Comparison of ENCODE assay signal across 9 cellular contexts in the genomic region with DNA sequence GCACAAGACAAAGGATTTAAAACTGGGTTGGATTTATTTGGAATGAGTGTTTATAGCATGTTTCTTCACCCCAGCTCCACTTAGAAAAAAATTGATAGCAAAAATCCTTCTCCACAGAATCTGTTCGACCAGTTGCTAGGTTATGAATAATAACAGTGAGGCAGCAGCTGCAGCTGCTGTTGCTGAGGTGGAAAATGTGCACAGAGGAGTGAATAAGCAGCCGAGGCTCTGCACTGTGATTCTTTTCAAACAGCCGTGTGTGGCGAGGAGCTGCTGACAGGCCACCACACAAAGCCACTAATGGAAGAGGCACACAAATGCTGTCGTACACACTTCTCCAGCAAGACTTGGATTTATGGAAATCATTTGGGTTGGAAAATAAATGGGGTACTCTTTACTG. TPM values are rescaled to one million over a fixed set of nuclear protein-coding genes. Genes with fewer than 3 reads are reported as not detected.
DNase-seq lines count a peak whose midpoint lies in the region; ATAC-seq and TF ChIP-seq lines count a peak whose summit lies in the region.
"Had no signal": no experiment of that assay in that cellular context is flagged by ENCODE, and none has a peak within 500 bp of the region (broad histone marks: within the 10 kb centered on the region; RNA-seq: fewer than 3 reads in every experiment).

No MANE protein-coding gene starts in this region.

- H3K36me3 Mint-ChIP-seq in activated T-cell treated with anti-CD3 and anti-CD28 coated beads, Interleukin-2, amount 50 U/mL, for 72 hours (ENCODE audit: insufficient read depth in 2 of 2): peaks cover 4 to 8% of the 10 kb centered on the region in 2 donors
- peaks cover 20% of the 10 kb centered on the region for H3K36me3 Mint-ChIP-seq in activated T-cell treated with anti-CD3 and anti-CD28 coated beads, Interleukin-2, amount 50 U/mL, for 4 hours (ENCODE audit: insufficient read depth)
- H3K36me3 Mint-ChIP-seq in Caco-2 (ENCODE audit: insufficient read depth, unreplicated experiment) (peaks cover 54% of the 10 kb centered on the region), MCF 10A (ENCODE audit: insufficient read depth, unreplicated experiment) (peaks cover 43% of the 10 kb centered on the region)

- peak in 1 of 2 donors; percentile 46 for ATAC-seq in activated T-cell treated with anti-CD3 and anti-CD28 coated beads, Interleukin-2, amount 50 U/mL, for 72 hours (replicated peaks in 1 of 2)
- no peak for ATAC-seq in activated T-cell treated with anti-CD3 and anti-CD28 coated beads, Interleukin-2, amount 50 U/mL, for 4 hours
- no peak for ATAC-seq in HG03025 (IDR thresholded peaks at IDR 0.05; ENCODE audit: low FRiP score, unreplicated experiment)

- H3K9me3 ChIP-seq in adipocyte (ENCODE audit: control insufficient read depth, low read length) (no peaks in the 10 kb centered on the region), transverse colon (no peaks in the 10 kb centered on the region), Caco-2 (no peaks in the 10 kb centered on the region)
- H3K9me3 ChIP-seq: BLaER1 had no signal

- H3K9me3 Mint-ChIP-seq in activated T-cell treated with anti-CD3 and anti-CD28 coated beads, Interleukin-2, amount 50 U/mL, for 72 hours: no peaks in the 10 kb centered on the region
- no peaks in the 10 kb centered on the region for H3K9me3 Mint-ChIP-seq in activated T-cell treated with anti-CD3 and anti-CD28 coated beads, Interleukin-2, amount 50 U/mL, for 4 hours
- H3K9me3 Mint-ChIP-seq in Caco-2 (ENCODE audit: unreplicated experiment) (no peaks in the 10 kb centered on the region), MCF 10A (ENCODE audit: unreplicated experiment) (no peaks in the 10 kb centered on the region)

- TF ChIP-seq POLR2A in transverse colon (IDR thresholded peaks at IDR 0.05): no peak

- no peak for DNase-seq in activated T-cell treated with anti-CD3 and anti-CD28 coated beads, Interleukin-2, amount 50 U/mL, for 72 hours
- no peak for DNase-seq in activated T-cell treated with anti-CD3 and anti-CD28 coated beads, Interleukin-2, amount 50 U/mL, for 4 hours
- DNase-seq in adipocyte (ENCODE audit: low read depth) (peak; percentile 74), transverse colon (no peak), Caco-2 (no peak), MCF 10A (ENCODE audit: unreplicated experiment) (no peak)

- POLR2A ChIA-PET in Caco-2 (lab: Charles Lee): no interaction called here
- POLR2A ChIA-PET in MCF 10A (lab: Yijun Ruan, JAX): interaction anchor here (0.6 to 1.9 kb wide), 5 partner anchors 10 to 317 kb away, joined by 3 to 6 read pairs (median 4); a partner anchor contains a TSS

- H3K4me1 ChIP-seq in adipocyte (ENCODE audit: control insufficient read depth, insufficient read depth, low read length): peaks cover 29% of the 10 kb centered on the region
- peaks cover 0 to 14% (median 8%) of the 10 kb centered on the region in 4 donors for H3K4me1 ChIP-seq in transverse colon
- H3K4me1 ChIP-seq in Caco-2: peaks cover 2% of the 10 kb centered on the region; the same call in 1 of the 2 replicates

- CTCF ChIA-PET in Caco-2 (lab: Charles Lee): no interaction called here
- CTCF ChIA-PET in MCF 10A (lab: Yijun Ruan, JAX): interaction anchor here (0.7 to 1.1 kb wide), 4 partner anchors 11 to 744 kb away, joined by 3 read pairs; no protein-coding TSS in a partner anchor

- H3K4me3 Mint-ChIP-seq in activated T-cell treated with anti-CD3 and anti-CD28 coated beads, Interleukin-2, amount 50 U/mL, for 72 hours: no peak overlapping the region
- H3K4me3 Mint-ChIP-seq in activated T-cell treated with anti-CD3 and anti-CD28 coated beads, Interleukin-2, amount 50 U/mL, for 4 hours: no peak overlapping the region
- no peak overlapping the region for H3K4me3 Mint-ChIP-seq in Caco-2 (ENCODE audit: unreplicated experiment)
- no peak overlapping the region for H3K4me3 Mint-ChIP-seq in MCF 10A (ENCODE audit: unreplicated experiment)

- TF ChIP-seq EP300 in transverse colon (IDR thresholded peaks at IDR 0.05; ENCODE audit: low read depth): no peak

- peaks cover 33% of the 10 kb centered on the region for H3K4me1 Mint-ChIP-seq in activated T-cell treated with anti-CD3 and anti-CD28 coated beads, Interleukin-2, amount 50 U/mL, for 72 hours (ENCODE audit: low read depth)
- peaks cover 37% of the 10 kb centered on the region for H3K4me1 Mint-ChIP-seq in activated T-cell treated with anti-CD3 and anti-CD28 coated beads, Interleukin-2, amount 50 U/mL, for 4 hours (ENCODE audit: low read depth)
- H3K4me1 Mint-ChIP-seq in Caco-2 (ENCODE audit: low read depth, unreplicated experiment): no peaks in the 10 kb centered on the region
- H3K4me1 Mint-ChIP-seq in MCF 10A (ENCODE audit: insufficient read depth, unreplicated experiment): peaks cover 8% of the 10 kb centered on the region

- H3K27ac ChIP-seq in layer of hippocampus (ENCODE audit: low read depth, low read length): peak overlapping the region; percentile 56
- peak overlapping the region; percentile 38 to 66 (median 46) for H3K27ac ChIP-seq in transverse colon
- H3K27ac ChIP-seq: BLaER1 had no signal

- no TSS peak for BruUV-seq in Caco-2 (replicated peaks; lab: Mats Ljungman, UMichigan)
- no TSS peak for BruUV-seq in MCF 10A (replicated peaks; lab: Mats Ljungman, UMichigan)

- TF ChIP-seq CTCF in transverse colon (IDR thresholded peaks at IDR 0.05) (no peak), Caco-2 (IDR thresholded peaks at IDR 0.05; ENCODE audit: insufficient read depth in 1 of 2, low read depth in 1 of 2, low read length in 1 of 2, severe bottlenecking in 1 of 2, unreplicated experiment in 1 of 2) (no peak), MCF 10A (IDR thresholded peaks at IDR 0.05; ENCODE audit: unreplicated experiment) (no peak)

- H3K27me3 ChIP-seq in adipocyte (replicated peaks; ENCODE audit: control insufficient read depth, insufficient read depth, low read length): no peaks in the 10 kb centered on the region
- no peaks in the 10 kb centered on the region for H3K27me3 ChIP-seq in layer of hippocampus (ENCODE audit: control insufficient read depth, insufficient read depth, low read length)
- H3K27me3 ChIP-seq in transverse colon: no peaks in the 10 kb centered on the region
- no peaks in the 10 kb centered on the region for H3K27me3 ChIP-seq in Caco-2 (replicated peaks; ENCODE audit: control insufficient read depth, insufficient read depth, low read length)
- H3K27me3 ChIP-seq: BLaER1 had no signal

- H3K4me3 ChIP-seq in adipocyte (ENCODE audit: low read length) (no peak overlapping the region), transverse colon (no peak overlapping the region), Caco-2 (ENCODE audit: low read depth, low read length) (no peak overlapping the region)
- H3K4me3 ChIP-seq: BLaER1 had no signal

- H3K27ac Mint-ChIP-seq in activated T-cell treated with anti-CD3 and anti-CD28 coated beads, Interleukin-2, amount 50 U/mL, for 72 hours: peak overlapping the region; percentile 71
- H3K27ac Mint-ChIP-seq in Caco-2 (ENCODE audit: unreplicated experiment) (no peak overlapping the region), MCF 10A (ENCODE audit: low read depth, unreplicated experiment) (no peak overlapping the region)

- in situ Hi-C loops in transverse colon (cut with MboI; ENCODE audit: low pct_ligation_motif_present in 1 of 4, low pct_unique_long_range_greater_than_20kb in 1 of 4, low sequenced_read_pairs in 3 of 4): loop anchor here in 2 of 4 donors (25.0 kb wide), 2 partner anchors 102 to 277 kb away; a partner anchor contains a TSS

- H3K36me3 ChIP-seq in adipocyte (ENCODE audit: control insufficient read depth, insufficient read depth, low read length, severe bottlenecking) (peaks cover 28% of the 10 kb centered on the region), transverse colon (no peaks in the 10 kb centered on the region), Caco-2 (ENCODE audit: control insufficient read depth, insufficient read depth, low read length) (no peaks in the 10 kb centered on the region; the same call in 1 of the 2 replicates)

- peak overlapping the region; percentile 47 for H3K9ac ChIP-seq in adipocyte (ENCODE audit: low read length)
- H3K9ac ChIP-seq: BLaER1 had no signal

- intact Hi-C loops in transverse colon (cut with DNase I; ENCODE audit: low total_unique reads) (no loop called here), Caco-2 (cut with micrococcal nuclease; ENCODE audit: unreplicated experiment) (no loop called here), MCF 10A (cut with micrococcal nuclease) (no loop called here)

- no peaks in the 10 kb centered on the region for H3K27me3 Mint-ChIP-seq in activated T-cell treated with anti-CD3 and anti-CD28 coated beads, Interleukin-2, amount 50 U/mL, for 72 hours (ENCODE audit: low read depth)
- H3K27me3 Mint-ChIP-seq in activated T-cell treated with anti-CD3 and anti-CD28 coated beads, Interleukin-2, amount 50 U/mL, for 4 hours (ENCODE audit: low read depth): no peaks in the 10 kb centered on the region
- H3K27me3 Mint-ChIP-seq in Caco-2 (ENCODE audit: insufficient read depth, unreplicated experiment) (no peaks in the 10 kb centered on the region), MCF 10A (ENCODE audit: insufficient read depth, unreplicated experiment) (no peaks in the 10 kb centered on the region)

- 43 to 56% methylated on average over 5 of the region's 5 CpGs for WGBS in transverse colon (ENCODE audit: low coverage in 1 of 2), 2 donors

RNA-seq across cellular contexts. Expression of a gene that starts 6.4 kb away (rescaled TPM):
- total RNA-seq in activated T-cell treated with anti-CD3 and anti-CD28 coated beads, Interleukin-2, amount 50 U/mL, for 72 hours: 1 to 10 TPM; 5.6 to 7.3 TPM
- total RNA-seq in activated T-cell treated with anti-CD3 and anti-CD28 coated beads, Interleukin-2, amount 50 U/mL, for 4 hours: 1 to 10 TPM; 5.2 to 7.3 (median 5.5) TPM
- total RNA-seq in transverse colon: 10 to 100 TPM; 18.7 to 37.7 (median 28.9) TPM
- 18.8 and 21.0 TPM in 2 replicates for total RNA-seq in Caco-2 (2022)
- total RNA-seq in MCF 10A (2022): 0.71 and 0.98 TPM in 2 replicates

RNA-seq across cellular contexts. Expression of a gene that starts 12.8 kb away (rescaled TPM):
- 1,000 to 10,000 TPM; 1,509 to 1,701 TPM for total RNA-seq in activated T-cell treated with anti-CD3 and anti-CD28 coated beads, Interleukin-2, amount 50 U/mL, for 72 hours
- 1,000 to 10,000 TPM; 1,554 to 1,640 (median 1,611) TPM for total RNA-seq in activated T-cell treated with anti-CD3 and anti-CD28 coated beads, Interleukin-2, amount 50 U/mL, for 4 hours
- total RNA-seq in transverse colon (100 to 1,000 TPM in 3 of 4 donors, 10 to 100 TPM in 1; 71.8 to 702 (median 370) TPM), Caco-2 (2022) (1,158 and 1,201 TPM in 2 replicates), MCF 10A (2022) (1,293 and 1,479 TPM in 2 replicates)
